ENCODE assay signal across 20 cellular contexts in the genomic region with DNA sequence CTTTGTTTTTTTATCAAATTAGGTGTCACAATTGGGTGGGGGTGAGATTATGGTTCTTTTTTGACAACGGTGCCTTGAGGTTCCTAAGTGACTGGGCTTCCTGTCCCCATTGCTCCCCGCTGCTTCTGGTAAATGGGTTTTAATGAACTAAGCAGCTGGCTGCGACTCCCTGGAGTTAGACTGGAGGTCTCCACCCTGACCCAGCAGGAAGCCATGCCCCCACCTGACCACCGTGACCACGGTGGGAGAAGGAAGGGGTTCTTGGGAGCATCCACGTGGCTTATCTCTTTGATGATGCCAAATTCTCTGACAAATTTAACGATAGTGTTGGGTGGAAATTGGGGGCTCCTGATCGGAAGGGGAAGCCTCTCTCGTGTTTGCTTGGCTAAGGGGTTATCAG. TPM values are rescaled to one million over a fixed set of nuclear protein-coding genes. Genes with fewer than 3 reads are reported as not detected.
A peak's percentile ranks its signal among the peaks of the same experiment; 100 is the strongest.
DNase-seq lines count a peak whose midpoint lies in the region; ATAC-seq, FAIRE-seq and TF ChIP-seq lines count a peak whose summit lies in the region.
"Had no signal": no experiment of that assay in that cellular context is flagged by ENCODE, and none has a peak within 500 bp of the region (broad histone marks: within the 10 kb centered on the region; RNA-seq: fewer than 3 reads in every experiment).

No MANE protein-coding gene starts in this region.

- no peak overlapping the region for H3T11ph ChIP-seq in H9 (ENCODE audit: low read length)

- ATAC-seq in K562, result no peak
- ATAC-seq in stimulated activated naive B cell treated with anti-CD40 and anti-IgM and Interleukin-4, amounts not matched to agents 10 μg/mL and 1 μg/mL and 100 μg/mL, for 72 hours (replicated peaks), result no peak
- ATAC-seq in HG03469 (IDR thresholded peaks at IDR 0.05; ENCODE audit: unreplicated experiment), result no peak
- ATAC-seq in natural killer cell treated with Interleukin-12 subunit alpha and Interleukin-12 subunit beta and Interleukin-15 and Interleukin-18, amount 100 ng/mL, for 72 hours, result no peak
- ATAC-seq: HCT116, Panc1 had no signal

- no CpG with 5 or more reads among the region's 9 CpGs for WGBS in H9 (ENCODE audit: extremely low coverage, insufficient read length, low lambda C conversion rate)
- 43% methylated on average over 9 of the region's 9 CpGs for WGBS in K562 (ENCODE audit: insufficient coverage, low coverage, missing lambda C conversion rate)

- TF ChIP-seq POLR2A in K562 (conservative IDR thresholded peaks at IDR 0.05), result no peak

- no peaks in the 10 kb centered on the region for H3K9me1 ChIP-seq in K562 (ENCODE audit: control insufficient read depth, insufficient read depth, low read length)

- no peak overlapping the region for H4K8ac ChIP-seq in H9 (replicated peaks; ENCODE audit: insufficient read length, low read depth, low read length)

- no peak overlapping the region for H2BK15ac ChIP-seq in H9 (ENCODE audit: low read depth, low read length)

- no peak overlapping the region for H3K18ac ChIP-seq in H9 (ENCODE audit: insufficient read length, low read depth, low read length)

- H2AFZ ChIP-seq in H9 (ENCODE audit: low read length), result no peak overlapping the region
- no peak overlapping the region for H2AFZ ChIP-seq in K562 (ENCODE audit: low read depth, low read length)

- no peak overlapping the region for H2AK5ac ChIP-seq in H9 (ENCODE audit: insufficient read length, low read length)

- no peak overlapping the region for H4K5ac ChIP-seq in H9 (ENCODE audit: insufficient read length, low read depth, low read length)

- no peak overlapping the region for H3K14ac ChIP-seq in H9 (ENCODE audit: insufficient read depth, low read length)

- no peak overlapping the region for H4K91ac ChIP-seq in H9 (ENCODE audit: insufficient read length, low read depth, low read length)

- no peak overlapping the region for H3K4me3 Mint-ChIP-seq in H9
- no peak overlapping the region for H3K4me3 Mint-ChIP-seq in stimulated activated naive B cell treated with anti-CD40 and anti-IgM and Interleukin-4, amounts not matched to agents 10 μg/mL and 1 μg/mL and 100 μg/mL, for 72 hours
- H3K4me3 Mint-ChIP-seq in natural killer cell treated with Interleukin-12 subunit alpha and Interleukin-12 subunit beta and Interleukin-15 and Interleukin-18, amount 100 ng/mL, for 72 hours, result no peak overlapping the region
- H3K4me3 Mint-ChIP-seq: CD8-positive, alpha-beta memory T cell had no signal

- TF ChIP-seq RAD21 in K562 (CRISPR knock-in tag; conservative IDR thresholded peaks at IDR 0.05 in 1 of 2, IDR thresholded peaks at IDR 0.05 in 1 of 2), result no peak

- no peak overlapping the region for H2BK12ac ChIP-seq in H9 (ENCODE audit: insufficient read length, low read depth, low read length)

- POLR2A ChIA-PET in K562 (lab: Yijun Ruan, JAX), result interaction anchor here (0.6 to 1.0 kb wide), 3 partner anchors 9 to 12 kb away, joined by 3 to 5 read pairs (median 3); a partner anchor contains a TSS

- no peak overlapping the region for H2BK120ac ChIP-seq in H9 (ENCODE audit: low read depth, low read length, poor library complexity, severe bottlenecking)

- TF ChIP-seq CTCF in H9 (conservative IDR thresholded peaks at IDR 0.05) (no peak), K562 (IDR thresholded peaks at IDR 0.05 in 2 of 3, conservative IDR thresholded peaks at IDR 0.05 in 1 of 3; ENCODE audit: insufficient read depth in 2 of 3, low read depth in 1 of 3, low read length in 3 of 3) (no peak), kidney (IDR thresholded peaks at IDR 0.05; ENCODE audit: borderline replicate concordance, extremely low read depth, insufficient read depth) (no peak)

- FAIRE-seq in K562 (lab: Jason Lieb, UNC) (no peak), kidney (lab: Jason Lieb, UNC) (no peak)

- H4K20me1 ChIP-seq in H9 (ENCODE audit: control insufficient read depth, insufficient read depth, insufficient read length) (no peaks in the 10 kb centered on the region), K562 (replicated peaks; ENCODE audit: control insufficient read depth, insufficient read depth, low read length) (0 out of 2 replicates have a peak, but pooled peaks cover 4% of the 10 kb centered on the region)

- H3K9me3 ChIP-seq in H9 (ENCODE audit: control insufficient read depth, low read depth, low read length) (no peaks in the 10 kb centered on the region), K562 (replicated peaks; ENCODE audit: control insufficient read depth, insufficient read depth, low read depth, low read length) (no peaks in the 10 kb centered on the region), kidney (ENCODE audit: control insufficient read depth in 1 of 2, low read length in 2 of 2) (no peaks in the 10 kb centered on the region)

- H3K27me3 ChIP-seq in H9 (ENCODE audit: insufficient read depth, low read length) (no peaks in the 10 kb centered on the region), K562 (ENCODE audit: control insufficient read depth in 2 of 2, insufficient read depth in 2 of 2, low read length in 2 of 2) (no peaks in the 10 kb centered on the region)

- peaks cover 9 to 19% of the 10 kb centered on the region in 2 experiments for H3K4me1 Mint-ChIP-seq in H9
- peaks cover 22 to 30% of the 10 kb centered on the region in 2 donors for H3K4me1 Mint-ChIP-seq in stimulated activated naive B cell treated with anti-CD40 and anti-IgM and Interleukin-4, amounts not matched to agents 10 μg/mL and 1 μg/mL and 100 μg/mL, for 72 hours
- peaks cover 6 to 21% of the 10 kb centered on the region in 2 donors for H3K4me1 Mint-ChIP-seq in natural killer cell treated with Interleukin-12 subunit alpha and Interleukin-12 subunit beta and Interleukin-15 and Interleukin-18, amount 100 ng/mL, for 72 hours (ENCODE audit: low read depth in 2 of 2)

- TF ChIP-seq EP300 in K562 (IDR thresholded peaks at IDR 0.05; ENCODE audit: low read length), result no peak

- no peak overlapping the region for H3K4me2 ChIP-seq in H9 (ENCODE audit: insufficient read depth, insufficient read length, low read length)
- peak overlapping the region; percentile 25; the same call in 1 of the 2 replicates for H3K4me2 ChIP-seq in K562 (ENCODE audit: insufficient read depth, low read length)

- no peaks in the 10 kb centered on the region for H3K23me2 ChIP-seq in H9 (ENCODE audit: insufficient read length, low read depth, low read length, poor library complexity, severe bottlenecking)

- H3K4me3 ChIP-seq in K562, result no peak overlapping the region
- H3K4me3 ChIP-seq in kidney (ENCODE audit: low read length in 2 of 2), result no peak overlapping the region

- no peaks in the 10 kb centered on the region for H3K79me2 ChIP-seq in H9 (ENCODE audit: insufficient read depth, low read length)
- no peaks in the 10 kb centered on the region for H3K79me2 ChIP-seq in K562 (ENCODE audit: control insufficient read depth, insufficient read depth, low read length)

- no peaks in the 10 kb centered on the region for H3K27me3 Mint-ChIP-seq in H9 (ENCODE audit: low read depth)
- no peaks in the 10 kb centered on the region for H3K27me3 Mint-ChIP-seq in stimulated activated naive B cell treated with anti-CD40 and anti-IgM and Interleukin-4, amounts not matched to agents 10 μg/mL and 1 μg/mL and 100 μg/mL, for 72 hours
- no peaks in the 10 kb centered on the region for H3K27me3 Mint-ChIP-seq in natural killer cell treated with Interleukin-12 subunit alpha and Interleukin-12 subunit beta and Interleukin-15 and Interleukin-18, amount 100 ng/mL, for 72 hours
- H3K27me3 Mint-ChIP-seq: CD8-positive, alpha-beta memory T cell had no signal

- DNase-seq in H9 (no peak), K562 (ENCODE audit: extremely low read depth in 1 of 4, low spot score in 3 of 4) (no peak), kidney (peak; percentile 18), retina (no peak)
- no peak for DNase-seq in stimulated activated naive B cell treated with anti-CD40 and anti-IgM and Interleukin-4, amounts not matched to agents 10 μg/mL and 1 μg/mL and 100 μg/mL, for 72 hours
- DNase-seq in natural killer cell treated with Interleukin-12 subunit alpha and Interleukin-12 subunit beta and Interleukin-15 and Interleukin-18, amount 100 ng/mL, for 72 hours (ENCODE audit: low spot score), result no peak
- DNase-seq: CD8-positive, alpha-beta memory T cell; DMS 273 treated with DMSO at 0.1 percent for 48 hours; IMR-90; NCI-H1930; NCI-H2171; NCI-H510A; NCI-H82; Right ventricle myocardium superior had no signal

- no TSS peak for BruUV-seq in K562 (replicated peaks; lab: Mats Ljungman, UMichigan)

- peaks cover 86% of the 10 kb centered on the region; the same call in 2 of the 3 replicates for H3K36me3 ChIP-seq in K562 (ENCODE audit: control insufficient read depth, insufficient read depth, low read length)
- peaks cover 46 to 67% of the 10 kb centered on the region in 2 donors for H3K36me3 ChIP-seq in kidney (ENCODE audit: control insufficient read depth in 1 of 2, insufficient read depth in 2 of 2, low read length in 2 of 2)

- CTCF ChIA-PET in K562 (lab: Yijun Ruan, JAX; ENCODE audit: low intra/inter-chr PET ratio), result no interaction called here

- peaks cover 6% of the 10 kb centered on the region for H3K79me1 ChIP-seq in H9 (ENCODE audit: insufficient read depth, low read depth, low read length, poor library complexity, severe bottlenecking)

- H3K27ac Mint-ChIP-seq in H9, result peak overlapping the region in 2 of 3 experiments; percentile 44; a peak in 1 of 7 replicates
- peak overlapping the region; percentile 73 for H3K27ac Mint-ChIP-seq in stimulated activated naive B cell treated with anti-CD40 and anti-IgM and Interleukin-4, amounts not matched to agents 10 μg/mL and 1 μg/mL and 100 μg/mL, for 72 hours
- peak overlapping the region in 1 of 2 donors; percentile 13 for H3K27ac Mint-ChIP-seq in natural killer cell treated with Interleukin-12 subunit alpha and Interleukin-12 subunit beta and Interleukin-15 and Interleukin-18, amount 100 ng/mL, for 72 hours

- H3K27ac ChIP-seq in H9 (ENCODE audit: insufficient read length, low read depth, low read length) (no peak overlapping the region), K562 (ENCODE audit: extremely low read depth, low read depth, low read length) (no peak overlapping the region), kidney (ENCODE audit: low read depth in 2 of 2, low read length in 2 of 2) (no peak overlapping the region)

- no peak overlapping the region for H3K4ac ChIP-seq in H9 (ENCODE audit: low read depth, low read length)

- no peak overlapping the region for H3K56ac ChIP-seq in H9 (ENCODE audit: insufficient read length, low read depth, low read length)

- H3K36me3 Mint-ChIP-seq in H9 (ENCODE audit: insufficient read depth in 1 of 3, low read depth in 3 of 3), result peaks cover 65 to 93% (median 83%) of the 10 kb centered on the region in 3 experiments
- H3K36me3 Mint-ChIP-seq in stimulated activated naive B cell treated with anti-CD40 and anti-IgM and Interleukin-4, amounts not matched to agents 10 μg/mL and 1 μg/mL and 100 μg/mL, for 72 hours, result peaks cover 63 to 74% of the 10 kb centered on the region in 2 donors
- peaks cover 22% of the 10 kb centered on the region for H3K36me3 Mint-ChIP-seq in natural killer cell treated with Interleukin-12 subunit alpha and Interleukin-12 subunit beta and Interleukin-15 and Interleukin-18, amount 100 ng/mL, for 72 hours

- no peak overlapping the region for H2BK5ac ChIP-seq in H9 (ENCODE audit: insufficient read length, low read length)

- H3K4me1 ChIP-seq in H9 (ENCODE audit: insufficient read depth, low read length), result no peaks in the 10 kb centered on the region; the same call in 1 of the 2 replicates
- H3K4me1 ChIP-seq in K562 (replicated peaks in 1 of 2; ENCODE audit: control insufficient read depth in 2 of 2, insufficient read depth in 2 of 2, low read length in 2 of 2), result peaks cover 8 to 16% of the 10 kb centered on the region in 2 experiments; a peak in 4 of 5 replicates
- H3K4me1 ChIP-seq in kidney (ENCODE audit: control insufficient read depth in 1 of 2, insufficient read depth in 1 of 2, low read depth in 1 of 2, low read length in 2 of 2), result peaks cover 0 to 4% of the 10 kb centered on the region in 2 donors

- intact Hi-C loops in K562 (cut with micrococcal nuclease) (no loop called here), kidney (cut with DNase I) (no loop called here)

- in situ Hi-C loops in K562 (cut with MboI), result no loop called here

- H3K9ac ChIP-seq in H9 (ENCODE audit: extremely low read depth, insufficient read length, low read length) (no peak overlapping the region), K562 (ENCODE audit: insufficient read depth in 1 of 2, low read depth in 2 of 2, low read length in 2 of 2) (no peak overlapping the region), kidney (ENCODE audit: low read length in 2 of 2) (no peak overlapping the region)

- no peak overlapping the region for H2BK20ac ChIP-seq in H9 (ENCODE audit: low read depth, low read length, poor library complexity, severe bottlenecking)

- no peaks in the 10 kb centered on the region; a peak in 1 of 5 replicates for H3K9me3 Mint-ChIP-seq in H9
- H3K9me3 Mint-ChIP-seq in stimulated activated naive B cell treated with anti-CD40 and anti-IgM and Interleukin-4, amounts not matched to agents 10 μg/mL and 1 μg/mL and 100 μg/mL, for 72 hours, result no peaks in the 10 kb centered on the region
- H3K9me3 Mint-ChIP-seq in natural killer cell treated with Interleukin-12 subunit alpha and Interleukin-12 subunit beta and Interleukin-15 and Interleukin-18, amount 100 ng/mL, for 72 hours, result no peaks in the 10 kb centered on the region
- H3K9me3 Mint-ChIP-seq: CD8-positive, alpha-beta memory T cell had no signal

- H3K23ac ChIP-seq in H9 (ENCODE audit: insufficient read length, low read depth, low read length), result no peak overlapping the region

RNA-seq across cellular contexts. Expression of a gene that starts 12.2 kb away (rescaled TPM):
- total RNA-seq in H9 (2021) (212 and 214 TPM in 2 replicates), K562 (2014; rRNA removed) (62.8 and 79.1 TPM in 2 replicates), K562 (2014; rRNA removed; fragmentation: Illumina TruSeq; extraction: Trizol) (38.9 and 39.5 TPM in 2 replicates), K562 (2015; rRNA removed; fragmentation: Illumina TruSeq; extraction: Trizol) (43.4 and 43.7 TPM in 2 replicates), K562 (2021) (96.3 and 102 TPM in 2 replicates), kidney (740 TPM)
- 72.3 and 123 TPM in 2 replicates for total RNA-seq in K562 (2011; cell fraction: chromatin; rRNA removed; ENCODE audit: low replicate concordance)
- total RNA-seq in K562 (2011; cell fraction: nucleolus; rRNA removed), result 62.8 and 69.9 TPM in 2 replicates
- total RNA-seq in K562 (2011; cell fraction: nucleoplasm; rRNA removed), result 64.1 and 69.2 TPM in 2 replicates
- polyA plus RNA-seq in K562 (2011; rRNA removed) (47.4 and 49.8 TPM in 2 replicates), K562 (2014; fragmentation: Illumina TruSeq; extraction: Trizol) (104 and 128 TPM in 2 replicates), K562 (2014; fragmentation: Nextera tagmentation; extraction: Ambion mirVana) (10 to 100 TPM; 34.1 to 53.8 TPM), K562 (2014; rRNA removed) (73.6 and 83.6 TPM in 2 replicates), kidney (ENCODE audit: insufficient read depth, low read depth, low replicate concordance) (499 TPM)
- polyA plus RNA-seq in K562 (2011; cell fraction: cytosol; rRNA removed), result 47.1 and 50.4 TPM in 2 replicates
- polyA plus RNA-seq in K562 (2011; cell fraction: nucleus; rRNA removed), result 40.2 and 59.5 TPM in 2 replicates
- polyA plus RNA-seq in K562 (2012), result 98.6 and 99.2 TPM in 2 replicates
- 65.9 and 85.4 TPM in 2 replicates for polyA minus RNA-seq in K562 (2011; rRNA and poly(A)+ RNA removed)
- polyA minus RNA-seq in K562 (2011; cell fraction: cytosol; rRNA and poly(A)+ RNA removed), result 52.9 and 55.1 TPM in 2 replicates
- polyA minus RNA-seq in K562 (2011; cell fraction: nucleus; rRNA and poly(A)+ RNA removed), result 27.5 and 40.2 TPM in 2 replicates
- 100 to 1,000 TPM; 152 to 215 TPM for total RNA-seq in natural killer cell treated with Interleukin-12 subunit alpha and Interleukin-12 subunit beta and Interleukin-15 and Interleukin-18, amount 100 ng/mL, for 72 hours

RNA-seq across cellular contexts. Expression of a gene that starts 25.9 kb away (rescaled TPM):
- total RNA-seq in H9 (2021), result 0.29 TPM in 1 of 2 replicates, not detected in the other
- not detected in 2 replicates for total RNA-seq in K562 (2011; cell fraction: chromatin; rRNA removed; ENCODE audit: low replicate concordance)
- total RNA-seq in K562 (2011; cell fraction: nucleolus; rRNA removed), result not detected in 2 replicates
- total RNA-seq in K562 (2011; cell fraction: nucleoplasm; rRNA removed), result not detected in 2 replicates
- not detected in 2 replicates for total RNA-seq in K562 (2014; rRNA removed)
- not detected in 2 replicates for total RNA-seq in K562 (2014; rRNA removed; fragmentation: Illumina TruSeq; extraction: Trizol)
- total RNA-seq in K562 (2015; rRNA removed; fragmentation: Illumina TruSeq; extraction: Trizol), result not detected in 2 replicates
- not detected in 2 replicates for total RNA-seq in K562 (2021)
- not detected in 2 replicates for polyA plus RNA-seq in K562 (2011; rRNA removed)
- not detected in 2 replicates for polyA plus RNA-seq in K562 (2011; cell fraction: cytosol; rRNA removed)
- 0.03 TPM in 1 of 2 replicates, not detected in the other for polyA plus RNA-seq in K562 (2011; cell fraction: nucleus; rRNA removed)
- not detected in 2 replicates for polyA plus RNA-seq in K562 (2012)
- polyA plus RNA-seq in K562 (2014; fragmentation: Illumina TruSeq; extraction: Trizol), result not detected in 2 replicates
- not detected for polyA plus RNA-seq in K562 (2014; fragmentation: Nextera tagmentation; extraction: Ambion mirVana)
- not detected in 2 replicates for polyA plus RNA-seq in K562 (2014; rRNA removed)
- 0.12 TPM in 1 of 2 replicates, not detected in the other for polyA minus RNA-seq in K562 (2011; rRNA and poly(A)+ RNA removed)
- not detected in 2 replicates for polyA minus RNA-seq in K562 (2011; cell fraction: cytosol; rRNA and poly(A)+ RNA removed)
- not detected in 2 replicates for polyA minus RNA-seq in K562 (2011; cell fraction: nucleus; rRNA and poly(A)+ RNA removed)
- total RNA-seq in kidney, result 1.4 TPM
- polyA plus RNA-seq in kidney (ENCODE audit: insufficient read depth, low read depth, low replicate concordance), result 2.9 TPM
- total RNA-seq in natural killer cell treated with Interleukin-12 subunit alpha and Interleukin-12 subunit beta and Interleukin-15 and Interleukin-18, amount 100 ng/mL, for 72 hours, result under 1 TPM in 1 of 2 donors, not detected in 1; 0.57 TPM
- total RNA-seq: IMR-90, LHCN-M2, Right ventricle myocardium superior had no signal
- polyA plus RNA-seq: AG04450; BJ; CD8-positive, alpha-beta memory T cell; IMR-90 had no signal

RNA-seq across cellular contexts. Expression of a gene that starts 51.3 kb away (rescaled TPM):
- total RNA-seq in H9 (2021), result not detected in 2 replicates
- 0.21 TPM in 1 of 2 replicates, not detected in the other for total RNA-seq in K562 (2011; cell fraction: chromatin; rRNA removed; ENCODE audit: low replicate concordance)
- 0.33 and 0.39 TPM in 2 replicates for total RNA-seq in K562 (2011; cell fraction: nucleolus; rRNA removed)
- not detected in 2 replicates for total RNA-seq in K562 (2011; cell fraction: nucleoplasm; rRNA removed)
- total RNA-seq in K562 (2014; rRNA removed), result 0.05 and 0.08 TPM in 2 replicates
- 0.15 and 0.16 TPM in 2 replicates for total RNA-seq in K562 (2014; rRNA removed; fragmentation: Illumina TruSeq; extraction: Trizol)
- 0.04 TPM in 2 replicates for total RNA-seq in K562 (2015; rRNA removed; fragmentation: Illumina TruSeq; extraction: Trizol)
- total RNA-seq in K562 (2021), result 0.07 and 0.16 TPM in 2 replicates
- polyA plus RNA-seq in K562 (2011; rRNA removed), result 0.15 and 1.2 TPM in 2 replicates
- polyA plus RNA-seq in K562 (2011; cell fraction: cytosol; rRNA removed), result 0.24 and 1.4 TPM in 2 replicates
- 0.35 TPM in 1 of 2 replicates, not detected in the other for polyA plus RNA-seq in K562 (2011; cell fraction: nucleus; rRNA removed)
- 0.13 and 0.83 TPM in 2 replicates for polyA plus RNA-seq in K562 (2012)
- 0.10 and 0.15 TPM in 2 replicates for polyA plus RNA-seq in K562 (2014; fragmentation: Illumina TruSeq; extraction: Trizol)
- polyA plus RNA-seq in K562 (2014; fragmentation: Nextera tagmentation; extraction: Ambion mirVana), result not detected
- 0.16 and 0.32 TPM in 2 replicates for polyA plus RNA-seq in K562 (2014; rRNA removed)
- polyA minus RNA-seq in K562 (2011; rRNA and poly(A)+ RNA removed), result 0.21 and 4.0 TPM in 2 replicates
- polyA minus RNA-seq in K562 (2011; cell fraction: cytosol; rRNA and poly(A)+ RNA removed), result not detected in 2 replicates
- 0.33 TPM in 1 of 2 replicates, not detected in the other for polyA minus RNA-seq in K562 (2011; cell fraction: nucleus; rRNA and poly(A)+ RNA removed)
- 0.09 TPM for total RNA-seq in kidney
- polyA plus RNA-seq in kidney (ENCODE audit: insufficient read depth, low read depth, low replicate concordance), result not detected
- not detected for total RNA-seq in natural killer cell treated with Interleukin-12 subunit alpha and Interleukin-12 subunit beta and Interleukin-15 and Interleukin-18, amount 100 ng/mL, for 72 hours
- total RNA-seq: CD8-positive, alpha-beta memory T cell; IMR-90; LHCN-M2 had no signal
- polyA plus RNA-seq: AG04450; BJ; CD8-positive, alpha-beta memory T cell; IMR-90 had no signal
